Comparison of ENCODE assay signal across 8 cellular contexts in genomic region chr2:32947484-32948143, GRCh38. TPM values are rescaled to one million over a fixed set of nuclear protein-coding genes. Genes with fewer than 3 reads are reported as not detected.
DNase-seq lines count a peak whose midpoint lies in the region; ATAC-seq, FAIRE-seq and TF ChIP-seq lines count a peak whose summit lies in the region.

No MANE protein-coding gene starts in this region.

- FAIRE-seq in A549 (lab: Jason Lieb, UNC) (no peak), H1 (lab: Jason Lieb, UNC) (peak; percentile 19)

- no peaks in the 10 kb centered on the region for H3K36me3 ChIP-seq in H1 (ENCODE audit: control insufficient read depth in 2 of 4, insufficient read depth in 4 of 4, low read length in 3 of 4)
- H3K36me3 ChIP-seq in tibial nerve = no peaks in the 10 kb centered on the region

- no peak overlapping the region for H4K91ac ChIP-seq in H1 (replicated peaks; ENCODE audit: insufficient read length, low read length)

- H3K4me2 ChIP-seq in A549 (peak overlapping the region; percentile 81), H1 (ENCODE audit: insufficient read depth in 1 of 2, low read depth in 2 of 2, low read length in 2 of 2) (peak overlapping the region; percentile 59 to 72)

- H3K79me1 ChIP-seq in H1 (ENCODE audit: low read depth, low read length) = no peaks in the 10 kb centered on the region; the same call in 1 of the 2 replicates

- H2BK120ac ChIP-seq in H1 (replicated peaks; ENCODE audit: low read depth, low read length) = no peak overlapping the region

- 3% methylated on average over 12 of the region's 75 CpGs for WGBS in A549 (ENCODE audit: missing lambda C conversion rate)
- WGBS in H1 (ENCODE audit: extremely low coverage in 1 of 2, insufficient coverage in 1 of 2, insufficient read length in 1 of 2, insufficient replicate concordance in 2 of 2, low coverage in 1 of 2, low lambda C conversion rate in 2 of 2, missing lambda C conversion rate in 1 of 2), 2 experiments = 3% methylated on average over 31 of the region's 75 CpGs; no CpG with 5 or more reads in 1 of the 2 experiments
- 2 to 3% methylated on average over 8 to 42 of the region's 75 CpGs for WGBS in tibial nerve, 2 donors

- peak; percentile 56 to 78 for DNase-seq in A549 (ENCODE audit: low read depth in 1 of 2, low spot score in 1 of 2)
- peak; percentile 47 for DNase-seq in T1000 (lab: John Stamatoyannopoulos, UW)
- peak in 1 of 2 experiments; percentile 74 for DNase-seq in H1 (ENCODE audit: low read depth in 1 of 2, low spot score in 2 of 2)
- DNase-seq in tibial nerve (ENCODE audit: low spot score in 2 of 2) = no peak
- DNase-seq in SKM-1 (lab: John Stamatoyannopoulos, UW; ENCODE audit: unreplicated experiment) = no peak

- H3K23me2 ChIP-seq in H1 (ENCODE audit: low read depth, low read length) = peaks cover 13% of the 10 kb centered on the region

- H2BK5ac ChIP-seq in H1 (ENCODE audit: low read depth, low read length) = no peak overlapping the region; the same call in 1 of the 2 replicates

- peaks cover 16% of the 10 kb centered on the region for H3K4me1 ChIP-seq in A549
- peaks cover 2 to 5% (median 3%) of the 10 kb centered on the region in 4 experiments; a peak in 3 of 7 replicates for H3K4me1 ChIP-seq in H1 (replicated peaks in 1 of 4; ENCODE audit: control insufficient read depth in 3 of 4, insufficient read depth in 4 of 4, low read length in 3 of 4)
- peaks cover 23% of the 10 kb centered on the region for H3K4me1 ChIP-seq in mononuclear cell (ENCODE audit: insufficient read depth, low read length)
- H3K4me1 ChIP-seq in tibial nerve = peaks cover 0 to 14% (median 3%) of the 10 kb centered on the region in 4 donors

- no peak overlapping the region for H3K56ac ChIP-seq in H1 (replicated peaks; ENCODE audit: insufficient read length, low read depth, low read length)

- no peak overlapping the region for H2AFZ ChIP-seq in H1 (ENCODE audit: low read length)

- no peaks in the 10 kb centered on the region for H4K20me1 ChIP-seq in H1 (replicated peaks in 1 of 2; ENCODE audit: control insufficient read depth in 1 of 2, insufficient read depth in 2 of 2, low read length in 2 of 2)

- H2BK20ac ChIP-seq in H1 (ENCODE audit: low read length) = no peak overlapping the region

- H4K5ac ChIP-seq in H1 (ENCODE audit: insufficient read length, low read depth, low read length) = no peak overlapping the region

- POLR2A ChIA-PET in A549 (lab: Yijun Ruan, JAX) (interaction anchor here (0.6 to 1.2 kb wide), 2 partner anchors 85 to 158 kb away, joined by 4 read pairs; no protein-coding TSS in a partner anchor), H1 (lab: Charles Lee; ENCODE audit: partially characterized antibody) (interaction anchor here (1.0 to 2.2 kb wide), 7 partner anchors 10 to 120 kb away, joined by 3 to 8 read pairs (median 4); no protein-coding TSS in a partner anchor)

- H3K4me3 ChIP-seq in A549 (peak overlapping the region; percentile 96), H1 (ENCODE audit: extremely low read depth in 1 of 4, insufficient read depth in 2 of 4, low read depth in 3 of 4, low read length in 4 of 4) (peak overlapping the region; percentile 39 to 67 (median 52)), mononuclear cell (ENCODE audit: low read length) (peak overlapping the region; percentile 37), tibial nerve (peak overlapping the region; percentile 54 to 94 (median 60))

- peak overlapping the region; percentile 94 to 96 for H3K27ac ChIP-seq in A549
- no peak overlapping the region; the same call in 1 of the 2 replicates for H3K27ac ChIP-seq in H1 (ENCODE audit: low read depth, low read length)
- peak overlapping the region; percentile 71 to 89 (median 77) for H3K27ac ChIP-seq in tibial nerve

- no peaks in the 10 kb centered on the region for H3K9me3 ChIP-seq in A549
- no peaks in the 10 kb centered on the region for H3K9me3 ChIP-seq in H1 (ENCODE audit: insufficient read depth in 2 of 2, low read depth in 1 of 2, low read length in 1 of 2)
- H3K9me3 ChIP-seq in mononuclear cell (ENCODE audit: low read depth, low read length) = no peaks in the 10 kb centered on the region
- H3K9me3 ChIP-seq in tibial nerve = no peaks in the 10 kb centered on the region

- H3K23ac ChIP-seq in H1 (ENCODE audit: insufficient read length) = no peak overlapping the region

- TF ChIP-seq EP300 in A549 (IDR thresholded peaks at IDR 0.05) (no peak; a peak in 1 of 5 replicates), H1 (IDR thresholded peaks at IDR 0.05; ENCODE audit: borderline replicate concordance in 1 of 2, low read depth in 2 of 2, low read length in 2 of 2) (no peak; a peak in 1 of 3 replicates), tibial nerve (IDR thresholded peaks at IDR 0.05) (peak in 1 of 2 donors; percentile 49)

- no peak overlapping the region for H3K14ac ChIP-seq in H1 (ENCODE audit: insufficient read length)

- ATAC-seq in A549 (peak; percentile 59 to 62), GM18868 (IDR thresholded peaks at IDR 0.05; ENCODE audit: unreplicated experiment) (peak; percentile 41), HG03354 (IDR thresholded peaks at IDR 0.05; ENCODE audit: poor library complexity, severe bottlenecking, unreplicated experiment) (peak; percentile 45)

- H3K4ac ChIP-seq in H1 (replicated peaks; ENCODE audit: insufficient read length, low read depth, low read length) = no peak overlapping the region

- H3K79me2 ChIP-seq in H1 (ENCODE audit: control insufficient read depth in 1 of 2, insufficient read depth in 2 of 2, low read length in 2 of 2) = no peaks in the 10 kb centered on the region

- H3K27me3 ChIP-seq in H1 (replicated peaks in 1 of 4; ENCODE audit: control insufficient read depth in 3 of 4, extremely low read depth in 1 of 4, insufficient read depth in 3 of 4, low read length in 3 of 4) (no peaks in the 10 kb centered on the region), mononuclear cell (ENCODE audit: insufficient read depth, low read length) (peaks cover 42% of the 10 kb centered on the region), tibial nerve (no peaks in the 10 kb centered on the region)

- peak overlapping the region; percentile 45 to 68 (median 52); a peak in 5 of 7 replicates for H3K9ac ChIP-seq in H1 (replicated peaks in 1 of 4; ENCODE audit: extremely low read depth in 1 of 4, low read depth in 3 of 4, low read length in 3 of 4)

- no peak overlapping the region for H2AK5ac ChIP-seq in H1 (ENCODE audit: low read depth, low read length)

- TF ChIP-seq CTCF in A549 (IDR thresholded peaks at IDR 0.05) = no peak; the same call in 2 of the 3 replicates
- TF ChIP-seq CTCF in H1 (IDR thresholded peaks at IDR 0.05; ENCODE audit: control extremely low read depth in 1 of 3, insufficient read depth in 1 of 3, low read depth in 1 of 3, low read length in 3 of 3) = no peak
- TF ChIP-seq CTCF in tibial nerve (IDR thresholded peaks at IDR 0.05) = no peak

- TF ChIP-seq RAD21 in A549 (conservative IDR thresholded peaks at IDR 0.05 in 1 of 2, IDR thresholded peaks at IDR 0.05 in 1 of 2) = 0 out of 5 replicates have a peak, but pooled peaks of 1 of the 2 experiments have one; percentile 8
- no peak for TF ChIP-seq RAD21 in H1 (IDR thresholded peaks at IDR 0.05 in 1 of 2, conservative IDR thresholded peaks at IDR 0.05 in 1 of 2; ENCODE audit: low read depth in 2 of 2, low read length in 2 of 2)

- CTCF ChIA-PET in A549 (lab: Yijun Ruan, JAX) (interaction anchor here (0.6 to 3.4 kb wide), 13 partner anchors 8 to 528 kb away, joined by 3 to 25 read pairs (median 4); partner anchors contain the start of gene RASGRP3), H1 (lab: Charles Lee; ENCODE audit: partially characterized antibody) (interaction anchor here (0.8 to 1.5 kb wide), 9 partner anchors 10 to 320 kb away, joined by 3 to 4 read pairs (median 3); no protein-coding TSS in a partner anchor)

- peak overlapping the region; percentile 71 for H3K18ac ChIP-seq in H1 (ENCODE audit: extremely low read depth, low read length)

- H2BK12ac ChIP-seq in H1 (ENCODE audit: low read depth, low read length) = no peak overlapping the region

- peak overlapping the region; percentile 93 for H4K8ac ChIP-seq in H1 (ENCODE audit: extremely low read depth, insufficient read depth, low read length)

- TF ChIP-seq POLR2A in A549 (IDR thresholded peaks at IDR 0.05; ENCODE audit: low read length) (0 out of 2 replicates have a peak, but pooled peaks have one; percentile 23), H1 (IDR thresholded peaks at IDR 0.05; ENCODE audit: control extremely low read depth in 1 of 2, low read depth in 2 of 2, low read length in 2 of 2) (no peak), tibial nerve (IDR thresholded peaks at IDR 0.05) (no peak)

- H2BK15ac ChIP-seq in H1 (ENCODE audit: low read length) = no peak overlapping the region

TF ChIP-seq in A549, 52 proteins besides CTCF, POLR2A, EP300 and RAD21 (continues in another document):
- no peak for TF ChIP-seq HES2 (IDR thresholded peaks at IDR 0.05)
- no peak for TF ChIP-seq EHMT2 (IDR thresholded peaks at IDR 0.05; ENCODE audit: low read depth)
- 0 out of 5 replicates have a peak, but pooled peaks of 1 of the 2 experiments have one; percentile 10 for TF ChIP-seq JUN (IDR thresholded peaks at IDR 0.05)

TF ChIP-seq in H1, 55 proteins besides CTCF, POLR2A, EP300 and RAD21 (continues in another document):
- TF ChIP-seq KDM4A (IDR thresholded peaks at IDR 0.05; ENCODE audit: low read depth, low read length, severe bottlenecking) (peak; percentile 18), RBBP5 (IDR thresholded peaks at IDR 0.05; ENCODE audit: borderline replicate concordance, low read depth, low read length) (no peak), RNF2 (IDR thresholded peaks at IDR 0.05; ENCODE audit: borderline replicate concordance, low read depth, low read length, missing control alignments, poor library complexity, severe bottlenecking) (no peak), ASH2L (IDR thresholded peaks at IDR 0.05; ENCODE audit: low read length) (peak; percentile 73)

RNA-seq across cellular contexts. Expression of gene LTBP1, which starts 0.9 kb away (rescaled TPM):
- polyA plus RNA-seq in A549 (2011; rRNA removed) (30.4 and 42.5 TPM in 2 replicates), A549 (2017; fragmentation: RNase III; extraction: RNeasy Plus Mini Kit Qiagen cat#74134 plus additional on column Dnase treatment) (17.6 to 24.2 TPM (median 23.8 TPM) in 3 replicates), H1 (2011; rRNA removed) (14.0 and 15.4 TPM in 2 replicates)
- 7.5 and 7.9 TPM in 2 replicates for polyA plus RNA-seq in A549 (2012; cell fraction: cytosol; rRNA removed)
- 13.4 and 18.1 TPM in 2 replicates for polyA plus RNA-seq in A549 (2012; cell fraction: nucleus; rRNA removed)
- polyA minus RNA-seq in A549 (2011; rRNA and poly(A)+ RNA removed) = 73.4 and 79.3 TPM in 2 replicates
- 23.8 and 24.7 TPM in 2 replicates for total RNA-seq in H1 (2021; fragmentation: NEBNext Ultra II Directional; extraction: Animal tissue kit (Norgen Biotek cat#: 25700))
- 19.1 TPM for polyA plus RNA-seq in H1 (2011; cell fraction: cytosol; rRNA removed)
- polyA plus RNA-seq in H1 (2011; cell fraction: nucleus; rRNA removed) = 22.1 TPM
- polyA plus RNA-seq in H1 (2012, experiment 1 of 2) = 22.6 to 24.5 TPM (median 24.0 TPM) in 4 replicates
- polyA plus RNA-seq in H1 (2012, experiment 2 of 2) = 3.1 TPM
- polyA plus RNA-seq in H1 (2013, experiment 1 of 2) = 31.2 TPM
- polyA plus RNA-seq in H1 (2013, experiment 2 of 2) = 23.3 TPM
- 39.6 and 58.9 TPM in 2 replicates for polyA minus RNA-seq in H1 (2011; rRNA and poly(A)+ RNA removed)
- 20.6 TPM for polyA minus RNA-seq in H1 (2011; cell fraction: cytosol; rRNA and poly(A)+ RNA removed)
- 21.7 TPM for polyA minus RNA-seq in H1 (2011; cell fraction: nucleus; rRNA and poly(A)+ RNA removed)
- total RNA-seq in mononuclear cell (13.6 TPM), tibial nerve (10 to 100 TPM; 29.4 to 89.8 (median 50.6) TPM)

Comparison
In these comparisons a context has a peak if more than half of its experiments do, and no peak if none do; other contexts are left out.
1. DNase-seq: peak in A549 (2 of 2) and T1000 (single experiment); none in tibial nerve (0 of 2) and SKM-1 (single experiment).
2. H3K4me3 ChIP-seq: peak in every context shown above with its lines; median percentile 96 in A549; 60 in tibial nerve; 52 in H1; 37 in mononuclear cell.
3. Of the 18 proteins assayed by ChIP-seq in both H1 and A549: peak only in H1: E2F6 and MAX; only in A549: POLR2A; in both: none; in neither: 12; mixed calls (peak in some experiments, not most) for 3.
4. Peak in every context shown above with its lines, with median percentiles within 50 percentile points of each other: ATAC-seq.